ENCODE assay signal across 17 cellular contexts in genomic region chr3:76400141-76400540, GRCh38.
"Had no signal": no experiment of that assay in that cellular context is flagged by ENCODE, and none has a peak within 500 bp of the region (broad histone marks: within the 10 kb centered on the region; RNA-seq: fewer than 3 reads in every experiment).

No MANE protein-coding gene starts in this region.

- H3K4me3 ChIP-seq: cardiac muscle cell, dorsolateral prefrontal cortex, lung, sigmoid colon, spleen, upper lobe of left lung had no signal

- H3K9me3 Mint-ChIP-seq: activated CD4-positive, alpha-beta T cell treated with anti-CD3 and anti-CD28 coated beads, Interleukin-2, amount 10 ng/mL, durations not matched to agents 24 days and 14 days; activated naive CD8-positive, alpha-beta T cell treated with anti-CD3 and anti-CD28 coated beads, Interleukin-2, amount 10 ng/mL, durations not matched to agents 7 days and 5 days; activated T-helper 1 cell treated with anti-CD3 and anti-CD28 coated beads, Interleukin-12 subunit alpha, Interleukin-12 subunit beta, Interleukin-2, Interleukin-4 antibody, amounts not matched to agents 30 ng/mL and 10 ng/mL and 1 ng/mL, durations not matched to agents 14 hours and 24 hours and 36 hours; neural crest cell had no signal

- H3K4me1 ChIP-seq: sigmoid colon, spleen, upper lobe of left lung had no signal

- H3K4me1 Mint-ChIP-seq: activated CD4-positive, alpha-beta T cell treated with anti-CD3 and anti-CD28 coated beads, Interleukin-2, amount 10 ng/mL, durations not matched to agents 24 days and 14 days; activated naive CD8-positive, alpha-beta T cell treated with anti-CD3 and anti-CD28 coated beads, Interleukin-2, amount 10 ng/mL, durations not matched to agents 7 days and 5 days; immature natural killer cell; neural crest cell; stimulated activated naive CD8-positive, alpha-beta T cell treated with anti-CD3 and anti-CD28 coated beads, Interleukin-15, amount 100 ng/mL, for 72 hours had no signal

- DNase-seq: activated CD4-positive, alpha-beta T cell treated with anti-CD3 and anti-CD28 coated beads, Interleukin-2, amount 10 ng/mL, durations not matched to agents 24 days and 14 days; activated CD8-positive, alpha-beta memory T cell treated with anti-CD3 and anti-CD28 coated beads, Interleukin-2, amount 50 U/mL, for 48 hours; activated naive CD8-positive, alpha-beta T cell treated with anti-CD3 and anti-CD28 coated beads, Interleukin-2, amount 10 ng/mL, durations not matched to agents 7 days and 5 days; dorsolateral prefrontal cortex; immature natural killer cell; midbrain; sigmoid colon; spleen; stimulated activated naive CD8-positive, alpha-beta T cell treated with anti-CD3 and anti-CD28 coated beads, Interleukin-15, amount 100 ng/mL, for 72 hours; T-helper 2 cell; upper lobe of left lung had no signal

- ATAC-seq: esophagus mucosa; stimulated activated naive CD8-positive, alpha-beta T cell treated with anti-CD3 and anti-CD28 coated beads, Interleukin-15, amount 100 ng/mL, for 72 hours; WTC11 had no signal

- H3K27ac Mint-ChIP-seq: activated CD4-positive, alpha-beta T cell treated with anti-CD3 and anti-CD28 coated beads, Interleukin-2, amount 10 ng/mL, durations not matched to agents 24 days and 14 days; activated naive CD8-positive, alpha-beta T cell treated with anti-CD3 and anti-CD28 coated beads, Interleukin-2, amount 10 ng/mL, durations not matched to agents 7 days and 5 days; activated T-helper 1 cell treated with anti-CD3 and anti-CD28 coated beads, Interleukin-12 subunit alpha, Interleukin-12 subunit beta, Interleukin-2, Interleukin-4 antibody, amounts not matched to agents 30 ng/mL and 10 ng/mL and 1 ng/mL, durations not matched to agents 14 hours and 24 hours and 36 hours; immature natural killer cell; stimulated activated naive CD8-positive, alpha-beta T cell treated with anti-CD3 and anti-CD28 coated beads, Interleukin-15, amount 100 ng/mL, for 72 hours; WTC11 had no signal

- H3K9me3 ChIP-seq: sigmoid colon, upper lobe of left lung had no signal

- H3K36me3 ChIP-seq: cardiac muscle cell, sigmoid colon, spleen, upper lobe of left lung had no signal

- H3K4me3 Mint-ChIP-seq: activated CD4-positive, alpha-beta T cell treated with anti-CD3 and anti-CD28 coated beads, Interleukin-2, amount 10 ng/mL, durations not matched to agents 24 days and 14 days; activated naive CD8-positive, alpha-beta T cell treated with anti-CD3 and anti-CD28 coated beads, Interleukin-2, amount 10 ng/mL, durations not matched to agents 7 days and 5 days; activated T-helper 1 cell treated with anti-CD3 and anti-CD28 coated beads, Interleukin-12 subunit alpha, Interleukin-12 subunit beta, Interleukin-2, Interleukin-4 antibody, amounts not matched to agents 30 ng/mL and 10 ng/mL and 1 ng/mL, durations not matched to agents 14 hours and 24 hours and 36 hours; immature natural killer cell; neural crest cell; stimulated activated naive CD8-positive, alpha-beta T cell treated with anti-CD3 and anti-CD28 coated beads, Interleukin-15, amount 100 ng/mL, for 72 hours; WTC11 had no signal

- H3K36me3 Mint-ChIP-seq: activated naive CD8-positive, alpha-beta T cell treated with anti-CD3 and anti-CD28 coated beads, Interleukin-2, amount 10 ng/mL, durations not matched to agents 7 days and 5 days; immature natural killer cell had no signal

- H3K27me3 Mint-ChIP-seq: activated CD4-positive, alpha-beta T cell treated with anti-CD3 and anti-CD28 coated beads, Interleukin-2, amount 10 ng/mL, durations not matched to agents 24 days and 14 days; activated naive CD8-positive, alpha-beta T cell treated with anti-CD3 and anti-CD28 coated beads, Interleukin-2, amount 10 ng/mL, durations not matched to agents 7 days and 5 days; stimulated activated naive CD8-positive, alpha-beta T cell treated with anti-CD3 and anti-CD28 coated beads, Interleukin-15, amount 100 ng/mL, for 72 hours had no signal
